In the genomic region with DNA sequence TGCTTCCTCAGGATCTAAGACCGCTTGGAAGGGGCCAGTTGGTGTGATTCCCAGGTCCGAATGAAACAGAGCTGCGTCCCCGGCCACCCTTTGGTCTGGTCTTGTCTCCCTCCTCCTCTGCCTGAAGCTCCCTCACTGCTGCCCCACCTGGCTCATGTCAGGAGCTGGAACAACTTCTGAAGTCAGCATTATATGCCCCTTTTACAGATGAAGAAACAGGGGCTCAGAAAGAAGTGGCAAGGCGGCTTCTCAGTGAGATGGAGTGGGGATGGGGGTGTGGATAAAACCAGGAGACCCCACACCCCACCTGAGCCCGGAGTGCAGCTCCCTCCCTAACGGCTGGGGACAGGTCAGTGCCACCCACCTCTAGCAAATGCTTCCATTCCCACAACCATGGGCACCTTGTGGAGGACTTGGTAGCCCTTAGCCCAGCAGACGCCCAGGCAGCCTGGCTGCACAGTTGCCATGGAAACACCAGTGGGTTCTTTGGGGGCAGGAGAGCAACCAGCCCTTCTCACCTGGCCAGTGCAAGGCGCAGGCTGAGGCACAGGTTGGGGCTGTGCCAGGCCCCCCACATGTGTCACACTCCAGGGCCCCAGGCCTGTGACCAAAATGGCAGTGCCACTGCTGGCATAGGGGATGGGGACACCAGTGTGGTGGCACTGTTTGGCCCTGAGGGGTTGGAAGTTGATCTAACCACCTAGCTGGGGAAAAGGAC, we compare ENCODE assay signal across 1 cellular context.
TF ChIP-seq lines count a peak whose summit lies in the region.

No MANE protein-coding gene starts in this region.

TF ChIP-seq in HepG2, 621 proteins besides CTCF, POLR2A, EP300 and RAD21 (continues in another document):
- TF ChIP-seq ZFX (CRISPR knock-in tag; IDR thresholded peaks at IDR 0.05; ENCODE audit: low read depth) (no peak), ERF (CRISPR knock-in tag; IDR thresholded peaks at IDR 0.05) (no peak), ELF3 (CRISPR knock-in tag; IDR thresholded peaks at IDR 0.05) (no peak), ZNF510 (CRISPR knock-in tag; IDR thresholded peaks at IDR 0.05; ENCODE audit: low read depth) (no peak), GABPB1 (CRISPR knock-in tag; IDR thresholded peaks at IDR 0.05) (0 out of 2 replicates have a peak, but pooled peaks have one; percentile 20), ZNF672 (CRISPR knock-in tag; IDR thresholded peaks at IDR 0.05) (no peak), ZKSCAN8 (CRISPR knock-in tag; IDR thresholded peaks at IDR 0.05; ENCODE audit: borderline replicate concordance) (no peak), ELF4 (CRISPR knock-in tag; IDR thresholded peaks at IDR 0.05; ENCODE audit: borderline replicate concordance) (no peak), ZNF883 (CRISPR knock-in tag; IDR thresholded peaks at IDR 0.05; ENCODE audit: not compliant biosample characterization) (peak; percentile 57), SP2 (CRISPR knock-in tag; IDR thresholded peaks at IDR 0.05) (no peak), FOSL1 (CRISPR knock-in tag; IDR thresholded peaks at IDR 0.05; ENCODE audit: borderline replicate concordance) (no peak), EED (CRISPR knock-in tag; IDR thresholded peaks at IDR 0.05) (no peak), ZNF674 (CRISPR knock-in tag; IDR thresholded peaks at IDR 0.05; ENCODE audit: low read depth) (no peak), MEF2D (CRISPR knock-in tag; IDR thresholded peaks at IDR 0.05) (no peak), ZNF629 (CRISPR knock-in tag; conservative IDR thresholded peaks at IDR 0.05) (peak; percentile 72), ZNF317 (CRISPR knock-in tag; IDR thresholded peaks at IDR 0.05) (no peak), HMG20A (CRISPR knock-in tag; IDR thresholded peaks at IDR 0.05; ENCODE audit: borderline replicate concordance) (no peak), RFX1 (IDR thresholded peaks at IDR 0.05) (no peak)
- TF ChIP-seq, protein P1, sequence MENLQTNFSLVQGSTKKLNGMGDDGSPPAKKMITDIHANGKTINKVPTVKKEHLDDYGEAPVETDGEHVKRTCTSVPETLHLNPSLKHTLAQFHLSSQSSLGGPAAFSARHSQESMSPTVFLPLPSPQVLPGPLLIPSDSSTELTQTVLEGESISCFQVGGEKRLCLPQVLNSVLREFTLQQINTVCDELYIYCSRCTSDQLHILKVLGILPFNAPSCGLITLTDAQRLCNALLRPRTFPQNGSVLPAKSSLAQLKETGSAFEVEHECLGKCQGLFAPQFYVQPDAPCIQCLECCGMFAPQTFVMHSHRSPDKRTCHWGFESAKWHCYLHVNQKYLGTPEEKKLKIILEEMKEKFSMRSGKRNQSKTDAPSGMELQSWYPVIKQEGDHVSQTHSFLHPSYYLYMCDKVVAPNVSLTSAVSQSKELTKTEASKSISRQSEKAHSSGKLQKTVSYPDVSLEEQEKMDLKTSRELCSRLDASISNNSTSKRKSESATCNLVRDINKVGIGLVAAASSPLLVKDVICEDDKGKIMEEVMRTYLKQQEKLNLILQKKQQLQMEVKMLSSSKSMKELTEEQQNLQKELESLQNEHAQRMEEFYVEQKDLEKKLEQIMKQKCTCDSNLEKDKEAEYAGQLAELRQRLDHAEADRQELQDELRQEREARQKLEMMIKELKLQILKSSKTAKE (CRISPR knock-in tag; IDR thresholded peaks at IDR 0.05; ENCODE audit: borderline replicate concordance), result 0 out of 2 replicates have a peak, but pooled peaks have one; percentile 23
- TF ChIP-seq, protein P2, sequence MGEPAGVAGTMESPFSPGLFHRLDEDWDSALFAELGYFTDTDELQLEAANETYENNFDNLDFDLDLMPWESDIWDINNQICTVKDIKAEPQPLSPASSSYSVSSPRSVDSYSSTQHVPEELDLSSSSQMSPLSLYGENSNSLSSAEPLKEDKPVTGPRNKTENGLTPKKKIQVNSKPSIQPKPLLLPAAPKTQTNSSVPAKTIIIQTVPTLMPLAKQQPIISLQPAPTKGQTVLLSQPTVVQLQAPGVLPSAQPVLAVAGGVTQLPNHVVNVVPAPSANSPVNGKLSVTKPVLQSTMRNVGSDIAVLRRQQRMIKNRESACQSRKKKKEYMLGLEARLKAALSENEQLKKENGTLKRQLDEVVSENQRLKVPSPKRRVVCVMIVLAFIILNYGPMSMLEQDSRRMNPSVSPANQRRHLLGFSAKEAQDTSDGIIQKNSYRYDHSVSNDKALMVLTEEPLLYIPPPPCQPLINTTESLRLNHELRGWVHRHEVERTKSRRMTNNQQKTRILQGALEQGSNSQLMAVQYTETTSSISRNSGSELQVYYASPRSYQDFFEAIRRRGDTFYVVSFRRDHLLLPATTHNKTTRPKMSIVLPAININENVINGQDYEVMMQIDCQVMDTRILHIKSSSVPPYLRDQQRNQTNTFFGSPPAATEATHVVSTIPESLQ (CRISPR knock-in tag; conservative IDR thresholded peaks at IDR 0.05), result no peak
- TF ChIP-seq, protein P3, sequence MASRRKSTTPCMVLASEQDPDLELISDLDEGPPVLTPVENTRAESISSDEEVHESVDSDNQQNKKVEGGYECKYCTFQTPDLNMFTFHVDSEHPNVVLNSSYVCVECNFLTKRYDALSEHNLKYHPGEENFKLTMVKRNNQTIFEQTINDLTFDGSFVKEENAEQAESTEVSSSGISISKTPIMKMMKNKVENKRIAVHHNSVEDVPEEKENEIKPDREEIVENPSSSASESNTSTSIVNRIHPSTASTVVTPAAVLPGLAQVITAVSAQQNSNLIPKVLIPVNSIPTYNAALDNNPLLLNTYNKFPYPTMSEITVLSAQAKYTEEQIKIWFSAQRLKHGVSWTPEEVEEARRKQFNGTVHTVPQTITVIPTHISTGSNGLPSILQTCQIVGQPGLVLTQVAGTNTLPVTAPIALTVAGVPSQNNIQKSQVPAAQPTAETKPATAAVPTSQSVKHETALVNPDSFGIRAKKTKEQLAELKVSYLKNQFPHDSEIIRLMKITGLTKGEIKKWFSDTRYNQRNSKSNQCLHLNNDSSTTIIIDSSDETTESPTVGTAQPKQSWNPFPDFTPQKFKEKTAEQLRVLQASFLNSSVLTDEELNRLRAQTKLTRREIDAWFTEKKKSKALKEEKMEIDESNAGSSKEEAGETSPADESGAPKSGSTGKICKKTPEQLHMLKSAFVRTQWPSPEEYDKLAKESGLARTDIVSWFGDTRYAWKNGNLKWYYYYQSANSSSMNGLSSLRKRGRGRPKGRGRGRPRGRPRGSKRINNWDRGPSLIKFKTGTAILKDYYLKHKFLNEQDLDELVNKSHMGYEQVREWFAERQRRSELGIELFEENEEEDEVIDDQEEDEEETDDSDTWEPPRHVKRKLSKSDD (CRISPR knock-in tag; IDR thresholded peaks at IDR 0.05; ENCODE audit: low read depth), result no peak
- TF ChIP-seq, protein P4, sequence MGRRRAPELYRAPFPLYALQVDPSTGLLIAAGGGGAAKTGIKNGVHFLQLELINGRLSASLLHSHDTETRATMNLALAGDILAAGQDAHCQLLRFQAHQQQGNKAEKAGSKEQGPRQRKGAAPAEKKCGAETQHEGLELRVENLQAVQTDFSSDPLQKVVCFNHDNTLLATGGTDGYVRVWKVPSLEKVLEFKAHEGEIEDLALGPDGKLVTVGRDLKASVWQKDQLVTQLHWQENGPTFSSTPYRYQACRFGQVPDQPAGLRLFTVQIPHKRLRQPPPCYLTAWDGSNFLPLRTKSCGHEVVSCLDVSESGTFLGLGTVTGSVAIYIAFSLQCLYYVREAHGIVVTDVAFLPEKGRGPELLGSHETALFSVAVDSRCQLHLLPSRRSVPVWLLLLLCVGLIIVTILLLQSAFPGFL (CRISPR knock-in tag; IDR thresholded peaks at IDR 0.05), result no peak
- TF ChIP-seq, protein P5, sequence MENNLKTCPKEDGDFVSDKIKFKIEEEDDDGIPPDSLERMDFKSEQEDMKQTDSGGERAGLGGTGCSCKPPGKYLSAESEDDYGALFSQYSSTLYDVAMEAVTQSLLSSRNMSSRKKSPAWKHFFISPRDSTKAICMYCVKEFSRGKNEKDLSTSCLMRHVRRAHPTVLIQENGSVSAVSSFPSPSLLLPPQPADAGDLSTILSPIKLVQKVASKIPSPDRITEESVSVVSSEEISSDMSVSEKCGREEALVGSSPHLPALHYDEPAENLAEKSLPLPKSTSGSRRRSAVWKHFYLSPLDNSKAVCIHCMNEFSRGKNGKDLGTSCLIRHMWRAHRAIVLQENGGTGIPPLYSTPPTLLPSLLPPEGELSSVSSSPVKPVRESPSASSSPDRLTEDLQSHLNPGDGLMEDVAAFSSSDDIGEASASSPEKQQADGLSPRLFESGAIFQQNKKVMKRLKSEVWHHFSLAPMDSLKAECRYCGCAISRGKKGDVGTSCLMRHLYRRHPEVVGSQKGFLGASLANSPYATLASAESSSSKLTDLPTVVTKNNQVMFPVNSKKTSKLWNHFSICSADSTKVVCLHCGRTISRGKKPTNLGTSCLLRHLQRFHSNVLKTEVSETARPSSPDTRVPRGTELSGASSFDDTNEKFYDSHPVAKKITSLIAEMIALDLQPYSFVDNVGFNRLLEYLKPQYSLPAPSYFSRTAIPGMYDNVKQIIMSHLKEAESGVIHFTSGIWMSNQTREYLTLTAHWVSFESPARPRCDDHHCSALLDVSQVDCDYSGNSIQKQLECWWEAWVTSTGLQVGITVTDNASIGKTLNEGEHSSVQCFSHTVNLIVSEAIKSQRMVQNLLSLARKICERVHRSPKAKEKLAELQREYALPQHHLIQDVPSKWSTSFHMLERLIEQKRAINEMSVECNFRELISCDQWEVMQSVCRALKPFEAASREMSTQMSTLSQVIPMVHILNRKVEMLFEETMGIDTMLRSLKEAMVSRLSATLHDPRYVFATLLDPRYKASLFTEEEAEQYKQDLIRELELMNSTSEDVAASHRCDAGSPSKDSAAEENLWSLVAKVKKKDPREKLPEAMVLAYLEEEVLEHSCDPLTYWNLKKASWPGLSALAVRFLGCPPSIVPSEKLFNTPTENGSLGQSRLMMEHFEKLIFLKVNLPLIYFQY (CRISPR knock-in tag; IDR thresholded peaks at IDR 0.05; ENCODE audit: borderline replicate concordance), result no peak
- TF ChIP-seq, protein P6, sequence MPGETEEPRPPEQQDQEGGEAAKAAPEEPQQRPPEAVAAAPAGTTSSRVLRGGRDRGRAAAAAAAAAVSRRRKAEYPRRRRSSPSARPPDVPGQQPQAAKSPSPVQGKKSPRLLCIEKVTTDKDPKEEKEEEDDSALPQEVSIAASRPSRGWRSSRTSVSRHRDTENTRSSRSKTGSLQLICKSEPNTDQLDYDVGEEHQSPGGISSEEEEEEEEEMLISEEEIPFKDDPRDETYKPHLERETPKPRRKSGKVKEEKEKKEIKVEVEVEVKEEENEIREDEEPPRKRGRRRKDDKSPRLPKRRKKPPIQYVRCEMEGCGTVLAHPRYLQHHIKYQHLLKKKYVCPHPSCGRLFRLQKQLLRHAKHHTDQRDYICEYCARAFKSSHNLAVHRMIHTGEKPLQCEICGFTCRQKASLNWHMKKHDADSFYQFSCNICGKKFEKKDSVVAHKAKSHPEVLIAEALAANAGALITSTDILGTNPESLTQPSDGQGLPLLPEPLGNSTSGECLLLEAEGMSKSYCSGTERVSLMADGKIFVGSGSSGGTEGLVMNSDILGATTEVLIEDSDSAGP (CRISPR knock-in tag; IDR thresholded peaks at IDR 0.05; ENCODE audit: borderline replicate concordance), result 0 out of 2 replicates have a peak, but pooled peaks have one; percentile 32
- TF ChIP-seq, protein P7, sequence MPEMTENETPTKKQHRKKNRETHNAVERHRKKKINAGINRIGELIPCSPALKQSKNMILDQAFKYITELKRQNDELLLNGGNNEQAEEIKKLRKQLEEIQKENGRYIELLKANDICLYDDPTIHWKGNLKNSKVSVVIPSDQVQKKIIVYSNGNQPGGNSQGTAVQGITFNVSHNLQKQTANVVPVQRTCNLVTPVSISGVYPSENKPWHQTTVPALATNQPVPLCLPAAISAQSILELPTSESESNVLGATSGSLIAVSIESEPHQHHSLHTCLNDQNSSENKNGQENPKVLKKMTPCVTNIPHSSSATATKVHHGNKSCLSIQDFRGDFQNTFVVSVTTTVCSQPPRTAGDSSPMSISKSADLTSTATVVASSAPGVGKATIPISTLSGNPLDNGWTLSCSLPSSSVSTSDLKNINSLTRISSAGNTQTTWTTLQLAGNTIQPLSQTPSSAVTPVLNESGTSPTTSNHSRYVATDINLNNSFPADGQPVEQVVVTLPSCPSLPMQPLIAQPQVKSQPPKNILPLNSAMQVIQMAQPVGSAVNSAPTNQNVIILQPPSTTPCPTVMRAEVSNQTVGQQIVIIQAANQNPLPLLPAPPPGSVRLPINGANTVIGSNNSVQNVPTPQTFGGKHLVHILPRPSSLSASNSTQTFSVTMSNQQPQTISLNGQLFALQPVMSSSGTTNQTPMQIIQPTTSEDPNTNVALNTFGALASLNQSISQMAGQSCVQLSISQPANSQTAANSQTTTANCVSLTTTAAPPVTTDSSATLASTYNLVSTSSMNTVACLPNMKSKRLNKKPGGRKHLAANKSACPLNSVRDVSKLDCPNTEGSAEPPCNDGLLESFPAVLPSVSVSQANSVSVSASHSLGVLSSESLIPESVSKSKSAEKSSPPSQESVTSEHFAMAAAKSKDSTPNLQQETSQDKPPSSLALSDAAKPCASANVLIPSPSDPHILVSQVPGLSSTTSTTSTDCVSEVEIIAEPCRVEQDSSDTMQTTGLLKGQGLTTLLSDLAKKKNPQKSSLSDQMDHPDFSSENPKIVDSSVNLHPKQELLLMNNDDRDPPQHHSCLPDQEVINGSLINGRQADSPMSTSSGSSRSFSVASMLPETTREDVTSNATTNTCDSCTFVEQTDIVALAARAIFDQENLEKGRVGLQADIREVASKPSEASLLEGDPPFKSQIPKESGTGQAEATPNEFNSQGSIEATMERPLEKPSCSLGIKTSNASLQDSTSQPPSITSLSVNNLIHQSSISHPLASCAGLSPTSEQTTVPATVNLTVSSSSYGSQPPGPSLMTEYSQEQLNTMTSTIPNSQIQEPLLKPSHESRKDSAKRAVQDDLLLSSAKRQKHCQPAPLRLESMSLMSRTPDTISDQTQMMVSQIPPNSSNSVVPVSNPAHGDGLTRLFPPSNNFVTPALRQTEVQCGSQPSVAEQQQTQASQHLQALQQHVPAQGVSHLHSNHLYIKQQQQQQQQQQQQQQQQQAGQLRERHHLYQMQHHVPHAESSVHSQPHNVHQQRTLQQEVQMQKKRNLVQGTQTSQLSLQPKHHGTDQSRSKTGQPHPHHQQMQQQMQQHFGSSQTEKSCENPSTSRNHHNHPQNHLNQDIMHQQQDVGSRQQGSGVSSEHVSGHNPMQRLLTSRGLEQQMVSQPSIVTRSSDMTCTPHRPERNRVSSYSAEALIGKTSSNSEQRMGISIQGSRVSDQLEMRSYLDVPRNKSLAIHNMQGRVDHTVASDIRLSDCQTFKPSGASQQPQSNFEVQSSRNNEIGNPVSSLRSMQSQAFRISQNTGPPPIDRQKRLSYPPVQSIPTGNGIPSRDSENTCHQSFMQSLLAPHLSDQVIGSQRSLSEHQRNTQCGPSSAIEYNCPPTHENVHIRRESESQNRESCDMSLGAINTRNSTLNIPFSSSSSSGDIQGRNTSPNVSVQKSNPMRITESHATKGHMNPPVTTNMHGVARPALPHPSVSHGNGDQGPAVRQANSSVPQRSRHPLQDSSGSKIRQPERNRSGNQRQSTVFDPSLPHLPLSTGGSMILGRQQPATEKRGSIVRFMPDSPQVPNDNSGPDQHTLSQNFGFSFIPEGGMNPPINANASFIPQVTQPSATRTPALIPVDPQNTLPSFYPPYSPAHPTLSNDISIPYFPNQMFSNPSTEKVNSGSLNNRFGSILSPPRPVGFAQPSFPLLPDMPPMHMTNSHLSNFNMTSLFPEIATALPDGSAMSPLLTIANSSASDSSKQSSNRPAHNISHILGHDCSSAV (CRISPR knock-in tag; IDR thresholded peaks at IDR 0.05; ENCODE audit: borderline replicate concordance), result no peak
